Comparison of ENCODE assay signal across 12 cellular contexts in genomic region chr15:70504988-70505387, GRCh38.
A peak's percentile ranks its signal among the peaks of the same experiment; 100 is the strongest.
DNase-seq lines count a peak whose midpoint lies in the region; ATAC-seq and TF ChIP-seq lines count a peak whose summit lies in the region.
"Had no signal": no experiment of that assay in that cellular context is flagged by ENCODE, and none has a peak within 500 bp of the region (broad histone marks: within the 10 kb centered on the region; RNA-seq: fewer than 3 reads in every experiment).

No MANE protein-coding gene starts in this region.

- peak overlapping the region; percentile 68 for H3K4me3 Mint-ChIP-seq in memory B cell

- no peaks in the 10 kb centered on the region for H3K27me3 Mint-ChIP-seq in memory B cell

- H3K9me3 Mint-ChIP-seq in memory B cell = peaks cover 1% of the 10 kb centered on the region

- CTCF ChIA-PET in RWPE1 (lab: Yijun Ruan, JAX) = interaction anchor here (0.7 to 1.4 kb wide), 4 partner anchors 8 to 458 kb away, joined by 3 to 6 read pairs (median 5); no protein-coding TSS in a partner anchor

- peaks cover 51% of the 10 kb centered on the region for H3K4me1 ChIP-seq in BLaER1

- TF ChIP-seq CTCF in GM12865 (IDR thresholded peaks at IDR 0.05; ENCODE audit: insufficient read depth, low read depth, low read length, missing control alignments) (no peak), RWPE1 (conservative IDR thresholded peaks at IDR 0.05; ENCODE audit: low read depth) (no peak; the same call in 1 of the 2 replicates)

- H3K9ac ChIP-seq in BLaER1 = no peak overlapping the region

- peaks cover 64% of the 10 kb centered on the region for H4K20me1 ChIP-seq in BLaER1

- H3K27ac ChIP-seq in BLaER1 = no peak overlapping the region
- peak overlapping the region; percentile 85 for H3K27ac ChIP-seq in RWPE1

- POLR2A ChIA-PET in RWPE1 (lab: Yijun Ruan, JAX; ENCODE audit: low non-redundant PET) = interaction anchor here (0.6 to 1.1 kb wide), 2 partner anchors 21 to 38 kb away, joined by 3 to 4 read pairs; no protein-coding TSS in a partner anchor

- peak overlapping the region; percentile 71 for H3K27ac Mint-ChIP-seq in memory B cell

- peaks cover 10% of the 10 kb centered on the region for H3K9me3 ChIP-seq in BLaER1

- no peak for ATAC-seq in memory B cell (ENCODE audit: low read depth)
- no peak for ATAC-seq in HG02973 (IDR thresholded peaks at IDR 0.05; ENCODE audit: unreplicated experiment)
- no peak for ATAC-seq in HG03460 (IDR thresholded peaks at IDR 0.05; ENCODE audit: unreplicated experiment)

- H3K4me3 ChIP-seq in BLaER1 (peak overlapping the region; percentile 31), GM12865 (ENCODE audit: low read depth, low read length) (peak overlapping the region; percentile 42)
- H3K4me3 ChIP-seq: lung had no signal

- DNase-seq in GM12865 (ENCODE audit: low read depth) (no peak), RWPE1 (ENCODE audit: low spot score) (no peak), memory B cell (ENCODE audit: low spot score in 2 of 2) (no peak), NCI-H446 (lab: John Stamatoyannopoulos, UW) (no peak), DMS 273 (lab: John Stamatoyannopoulos, UW; ENCODE audit: unreplicated experiment) (no peak)
- DNase-seq: NCI-H1436 treated with DMSO at 0.1 percent for 48 hours; NCI-H774; stimulated activated CD4-positive, alpha-beta T cell treated with anti-CD3 and anti-CD28 coated beads, Interleukin-4, amount 100 ng/mL, for 1 hour had no signal

- H3K36me3 Mint-ChIP-seq in memory B cell = no peaks in the 10 kb centered on the region

- H3K36me3 ChIP-seq in BLaER1 = no peaks in the 10 kb centered on the region

- peaks cover 34% of the 10 kb centered on the region for H3K4me1 Mint-ChIP-seq in memory B cell

- peaks cover 48% of the 10 kb centered on the region for H3K27me3 ChIP-seq in BLaER1

- peak overlapping the region; percentile 91 for H3K4me2 ChIP-seq in BLaER1
